Comparison of ENCODE assay signal across 8 cellular contexts in genomic region chr1:8822383-8823294, GRCh38. TPM values are rescaled to one million over a fixed set of nuclear protein-coding genes. Genes with fewer than 3 reads are reported as not detected.
DNase-seq lines count a peak whose midpoint lies in the region; ATAC-seq, FAIRE-seq and TF ChIP-seq lines count a peak whose summit lies in the region.

No MANE protein-coding gene starts in this region.

- ATAC-seq in pancreas (peak in 3 of 4 donors; percentile 46 to 60 (median 51)), HG03354 (IDR thresholded peaks at IDR 0.05; ENCODE audit: poor library complexity, severe bottlenecking, unreplicated experiment) (no peak)

- 72 to 73% methylated on average over 10 of the region's 10 CpGs for WGBS in pancreas, 2 donors

- no peaks in the 10 kb centered on the region for H3K36me3 ChIP-seq in H7 (replicated peaks; ENCODE audit: control insufficient read depth, insufficient read depth, low read length)
- no peaks in the 10 kb centered on the region for H3K36me3 ChIP-seq in pancreas

- H3K27me3 ChIP-seq in H7 (ENCODE audit: control insufficient read depth, insufficient read depth, low read length): no peaks in the 10 kb centered on the region
- no peaks in the 10 kb centered on the region for H3K27me3 ChIP-seq in pancreas
- H3K27me3 ChIP-seq in dorsolateral prefrontal cortex: no peaks in the 10 kb centered on the region

- TF ChIP-seq CTCF in pancreas (IDR thresholded peaks at IDR 0.05): no peak
- TF ChIP-seq CTCF in dorsolateral prefrontal cortex (IDR thresholded peaks at IDR 0.05 in 54 of 56, conservative IDR thresholded peaks at IDR 0.05 in 2 of 56; ENCODE audit: low read depth in 1 of 56, partially characterized antibody in 56 of 56): no peak

- DNase-seq in H7 (peak; percentile 17), NCI-H69 (lab: John Stamatoyannopoulos, UW) (peak; percentile 95), epidermal melanocyte (ENCODE audit: insufficient read length, low spot score) (peak; percentile 90), pancreas (no peak), C1 segment of cervical spinal cord (lab: John Stamatoyannopoulos, UW) (no peak), dorsolateral prefrontal cortex (no peak)
- no peak for DNase-seq in activated CD4-positive, alpha-beta T cell treated with anti-CD3 and anti-CD28 coated beads for 1 hour

- intact Hi-C loops in pancreas (cut with DNase I): no loop called here
- intact Hi-C loops in dorsolateral prefrontal cortex (cut with DNase I): no loop called here

- peaks cover 0 to 10% (median 0%) of the 10 kb centered on the region in 3 donors for H3K4me1 ChIP-seq in pancreas

- H3K27ac ChIP-seq in pancreas (peak overlapping the region in 2 of 4 donors; percentile 9 to 14), dorsolateral prefrontal cortex (peak overlapping the region in 7 of 59 donors; percentile 9 to 41 (median 28))

- no peak overlapping the region for H3K4me3 ChIP-seq in H7 (ENCODE audit: insufficient read depth, low read depth, low read length)
- H3K4me3 ChIP-seq in pancreas: no peak overlapping the region
- H3K4me3 ChIP-seq in dorsolateral prefrontal cortex: no peak overlapping the region

- FAIRE-seq in pancreas (lab: Jason Lieb, UNC): no peak

- H3K9me3 ChIP-seq in pancreas: no peaks in the 10 kb centered on the region

RNA-seq across cellular contexts. Expression of gene RERE, which starts 5.2 kb away (rescaled TPM):
- 75.8 and 98.8 TPM in 2 replicates for total RNA-seq in H7 (2014; rRNA removed; shearing (Covaris generic))
- total RNA-seq in pancreas: 10 to 100 TPM; 47.8 to 76.7 (median 53.4) TPM
- polyA plus RNA-seq in pancreas: 10 to 100 TPM; 27.0 to 40.6 TPM
- 100 to 1,000 TPM; 286 to 583 (median 367) TPM for total RNA-seq in dorsolateral prefrontal cortex

RNA-seq across cellular contexts. Expression of gene ENO1, which starts 55.8 kb away (rescaled TPM):
- total RNA-seq in H7 (2014; rRNA removed; shearing (Covaris generic)): 4,341 and 4,764 TPM in 2 replicates
- 100 to 1,000 TPM in 4 of 6 donors, 10 to 100 TPM in 2; 69.9 to 299 (median 166) TPM for total RNA-seq in pancreas
- polyA plus RNA-seq in pancreas: 100 to 1,000 TPM in 1 of 2 donors, 10 to 100 TPM in 1; 99.2 to 180 TPM
- total RNA-seq in dorsolateral prefrontal cortex: 100 to 1,000 TPM; 469 to 938 (median 635) TPM

Comparison
In these comparisons a context has a peak if more than half of its experiments do, and no peak if none do; other contexts are left out.
1. DNase-seq: peak in H7 (single experiment), NCI-H69 (single experiment) and epidermal melanocyte (single experiment); none in pancreas (0 of 6), C1 segment of cervical spinal cord (0 of 14), dorsolateral prefrontal cortex (0 of 10) and activated CD4-positive, alpha-beta T cell treated with anti-CD3 and anti-CD28 coated beads for 1 hour (single experiment).